Comparison of ENCODE assay signal across 1 cellular context in the genomic region with DNA sequence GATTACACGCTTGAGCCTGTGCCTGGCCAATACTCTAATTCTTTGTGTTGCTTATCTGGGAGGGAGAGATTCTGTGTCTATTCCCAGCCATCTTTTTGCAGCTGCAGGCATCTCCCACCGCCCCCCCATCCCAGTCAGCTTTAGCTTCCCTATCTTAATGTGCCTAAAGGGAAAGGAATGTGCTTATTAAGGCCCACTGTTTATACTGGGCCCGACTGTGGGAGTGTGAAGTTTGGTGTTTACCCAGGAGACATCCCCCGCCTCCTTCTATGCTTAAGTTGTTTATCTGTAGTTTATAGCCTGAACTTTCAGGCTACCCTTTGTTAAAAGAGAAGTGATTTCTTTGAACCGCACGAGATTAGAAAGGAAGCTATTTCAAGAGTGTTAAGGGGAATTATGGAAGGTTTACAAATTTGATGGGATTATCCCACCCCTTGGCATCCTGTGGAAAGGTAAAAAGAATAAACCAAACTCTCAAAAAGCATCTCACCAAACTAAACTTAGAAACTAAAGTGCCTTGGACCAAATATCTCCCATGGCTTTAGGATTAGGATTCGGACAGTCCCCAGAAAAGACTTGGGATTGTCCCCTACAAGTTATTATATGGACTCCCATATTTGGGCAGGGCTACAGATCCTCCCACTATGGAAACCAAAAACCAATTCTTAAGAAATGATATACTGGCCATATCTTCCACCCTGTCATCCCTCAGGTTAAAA.
TF ChIP-seq lines count a peak whose summit lies in the region.

No MANE protein-coding gene starts in this region.

TF ChIP-seq in GM12878, 131 proteins besides CTCF, POLR2A, EP300 and RAD21 (continued from another document):
- TF ChIP-seq DPF2 (IDR thresholded peaks at IDR 0.05) (0 out of 2 replicates have a peak, but pooled peaks have one; percentile 27), ZBED1 (IDR thresholded peaks at IDR 0.05; ENCODE audit: borderline replicate concordance) (0 out of 2 replicates have a peak, but pooled peaks have one; percentile 60), SMARCA5 (IDR thresholded peaks at IDR 0.05) (peak; percentile 50; the same call in 1 of the 2 replicates), LARP7 (IDR thresholded peaks at IDR 0.05) (no peak), SRF (IDR thresholded peaks at IDR 0.05; ENCODE audit: low read depth in 2 of 2, low read length in 2 of 2) (peak; percentile 19 to 85; a peak in 2 of 4 replicates)
- TF ChIP-seq, protein P1, sequence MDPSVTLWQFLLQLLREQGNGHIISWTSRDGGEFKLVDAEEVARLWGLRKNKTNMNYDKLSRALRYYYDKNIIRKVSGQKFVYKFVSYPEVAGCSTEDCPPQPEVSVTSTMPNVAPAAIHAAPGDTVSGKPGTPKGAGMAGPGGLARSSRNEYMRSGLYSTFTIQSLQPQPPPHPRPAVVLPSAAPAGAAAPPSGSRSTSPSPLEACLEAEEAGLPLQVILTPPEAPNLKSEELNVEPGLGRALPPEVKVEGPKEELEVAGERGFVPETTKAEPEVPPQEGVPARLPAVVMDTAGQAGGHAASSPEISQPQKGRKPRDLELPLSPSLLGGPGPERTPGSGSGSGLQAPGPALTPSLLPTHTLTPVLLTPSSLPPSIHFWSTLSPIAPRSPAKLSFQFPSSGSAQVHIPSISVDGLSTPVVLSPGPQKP (IDR thresholded peaks at IDR 0.05; ENCODE audit: low read depth, low read length) = no peak
